2 cellular contexts compared by ENCODE assay signal in genomic region chr18:31565782-31566512, GRCh38.
TF ChIP-seq lines count a peak whose summit lies in the region.

No MANE protein-coding gene starts in this region.

TF ChIP-seq in GM12878, 131 proteins besides CTCF, POLR2A, EP300 and RAD21:
- TF ChIP-seq ZNF384 (IDR thresholded peaks at IDR 0.05; ENCODE audit: borderline replicate concordance, low read depth, low read length) = no peak
- no peak for TF ChIP-seq BCL11A (IDR thresholded peaks at IDR 0.05; ENCODE audit: low read depth, low read length)
- no peak for TF ChIP-seq EZH2 (IDR thresholded peaks at IDR 0.05; ENCODE audit: borderline replicate concordance, control insufficient read depth, low read depth, low read length)
- TF ChIP-seq USF1 (IDR thresholded peaks at IDR 0.05; ENCODE audit: borderline replicate concordance, extremely low read length, insufficient read depth, low read depth, low read length) = no peak
- TF ChIP-seq CHD1 (IDR thresholded peaks at IDR 0.05; ENCODE audit: low read depth, low read length) = no peak
- TF ChIP-seq SIN3A (IDR thresholded peaks at IDR 0.05; ENCODE audit: low read depth, low read length) = no peak
- no peak for TF ChIP-seq MAX (IDR thresholded peaks at IDR 0.05; ENCODE audit: low read depth, low read length)
- TF ChIP-seq REST (IDR thresholded peaks at IDR 0.05; ENCODE audit: low read depth, low read length) = no peak
- TF ChIP-seq SREBF1 (IDR thresholded peaks at IDR 0.05; ENCODE audit: low read length) = no peak
- TF ChIP-seq WRNIP1 (IDR thresholded peaks at IDR 0.05; ENCODE audit: borderline replicate concordance, low read depth, low read length) = no peak
- TF ChIP-seq BHLHE40 (IDR thresholded peaks at IDR 0.05; ENCODE audit: borderline replicate concordance in 1 of 2, low read depth in 2 of 2, low read length in 1 of 2) = no peak
- TF ChIP-seq SMARCA5 (IDR thresholded peaks at IDR 0.05) = no peak
- no peak for TF ChIP-seq SMAD5 (IDR thresholded peaks at IDR 0.05; ENCODE audit: low read depth)
- no peak for TF ChIP-seq HDAC2 (IDR thresholded peaks at IDR 0.05)
- no peak for TF ChIP-seq MEF2B (IDR thresholded peaks at IDR 0.05; ENCODE audit: partially characterized antibody, poor library complexity, severe bottlenecking)

TF ChIP-seq in WTC11, 78 proteins besides CTCF, POLR2A, EP300 and RAD21:
- TF ChIP-seq RELA (CRISPR knock-in tag; IDR thresholded peaks at IDR 0.05; ENCODE audit: borderline replicate concordance) (no peak), ERG (CRISPR knock-in tag; IDR thresholded peaks at IDR 0.05) (no peak), IRF2 (CRISPR knock-in tag; IDR thresholded peaks at IDR 0.05; ENCODE audit: borderline replicate concordance, low read depth) (no peak), ARID4B (CRISPR knock-in tag; IDR thresholded peaks at IDR 0.05; ENCODE audit: borderline replicate concordance) (no peak), MAX (CRISPR knock-in tag; IDR thresholded peaks at IDR 0.05) (no peak), ZNF121 (CRISPR knock-in tag; IDR thresholded peaks at IDR 0.05) (no peak), NFE2L1 (CRISPR knock-in tag; IDR thresholded peaks at IDR 0.05) (no peak), E2F4 (CRISPR knock-in tag; IDR thresholded peaks at IDR 0.05; ENCODE audit: borderline replicate concordance, low read depth) (no peak), JAZF1 (CRISPR knock-in tag; IDR thresholded peaks at IDR 0.05) (no peak)
